Comparison of ENCODE assay signal across 15 cellular contexts in genomic region chr3:129106320-129106719, GRCh38. TPM values are rescaled to one million over a fixed set of nuclear protein-coding genes. Genes with fewer than 3 reads are reported as not detected.
DNase-seq lines count a peak whose midpoint lies in the region; ATAC-seq and TF ChIP-seq lines count a peak whose summit lies in the region.
"Had no signal": no experiment of that assay in that cellular context is flagged by ENCODE, and none has a peak within 500 bp of the region (broad histone marks: within the 10 kb centered on the region; RNA-seq: fewer than 3 reads in every experiment).

No MANE protein-coding gene starts in this region.

- ATAC-seq in Right ventricle myocardium inferior = peak; percentile 72
- ATAC-seq: effector memory CD8-positive, alpha-beta T cell had no signal

- H3K9me3 ChIP-seq in right atrium auricular region = no peaks in the 10 kb centered on the region
- no peaks in the 10 kb centered on the region for H3K9me3 ChIP-seq in SJCRH30 (replicated peaks)
- no peaks in the 10 kb centered on the region for H3K9me3 ChIP-seq in thyroid gland
- H3K9me3 ChIP-seq in tibial nerve = no peaks in the 10 kb centered on the region

- intact Hi-C loops in Right ventricle myocardium inferior (cut with DNase I) = no loop called here
- intact Hi-C loops in thyroid gland (cut with DNase I) = no loop called here
- intact Hi-C loops in head of caudate nucleus (cut with DNase I) = no loop called here

- no peaks in the 10 kb centered on the region for H3K27me3 ChIP-seq in right atrium auricular region
- no peaks in the 10 kb centered on the region for H3K27me3 ChIP-seq in SJCRH30
- H3K27me3 ChIP-seq in thyroid gland = no peaks in the 10 kb centered on the region
- H3K27me3 ChIP-seq in tibial nerve = no peaks in the 10 kb centered on the region

- DNase-seq in Right ventricle myocardium inferior (ENCODE audit: missing footprints) (no peak), right atrium auricular region (ENCODE audit: low spot score) (no peak), SJCRH30 (no peak), fibroblast of peridontal ligament (ENCODE audit: extremely low read depth) (peak; percentile 23), thyroid gland (peak; percentile 20 to 39), tibial nerve (ENCODE audit: low spot score in 2 of 2) (no peak), head of caudate nucleus (no peak), NCI-H1694 (lab: John Stamatoyannopoulos, UW) (no peak)
- DNase-seq: anterior cingulate cortex; effector memory CD8-positive, alpha-beta T cell; NCI-H446 had no signal

- WGBS in thyroid gland, 2 donors = 81 to 88% methylated on average over 5 of the region's 5 CpGs
- 78 to 91% methylated on average over 4 to 5 of the region's 5 CpGs for WGBS in tibial nerve, 2 donors

- H3K4me3 ChIP-seq in right atrium auricular region = no peak overlapping the region
- no peak overlapping the region for H3K4me3 ChIP-seq in SJCRH30
- no peak overlapping the region for H3K4me3 ChIP-seq in thyroid gland (replicated peaks in 1 of 3)
- H3K4me3 ChIP-seq in tibial nerve = no peak overlapping the region

- no peak for TF ChIP-seq POLR2A in thyroid gland (IDR thresholded peaks at IDR 0.05)
- no peak for TF ChIP-seq POLR2A in tibial nerve (IDR thresholded peaks at IDR 0.05)

- H3K27ac ChIP-seq in right atrium auricular region (no peak overlapping the region), SJCRH30 (peak overlapping the region; percentile 3; the same call in 1 of the 2 replicates), thyroid gland (peak overlapping the region in 1 of 3 donors; percentile 40), tibial nerve (no peak overlapping the region)

- no peak for TF ChIP-seq EP300 in tibial nerve (IDR thresholded peaks at IDR 0.05)

- TF ChIP-seq CTCF in right atrium auricular region (IDR thresholded peaks at IDR 0.05) = no peak
- no peak for TF ChIP-seq CTCF in thyroid gland (IDR thresholded peaks at IDR 0.05)
- no peak for TF ChIP-seq CTCF in tibial nerve (IDR thresholded peaks at IDR 0.05)

- peaks cover 7% of the 10 kb centered on the region for H3K36me3 ChIP-seq in right atrium auricular region
- no peaks in the 10 kb centered on the region for H3K36me3 ChIP-seq in SJCRH30
- H3K36me3 ChIP-seq in thyroid gland = no peaks in the 10 kb centered on the region
- H3K36me3 ChIP-seq in tibial nerve = peaks cover 0 to 52% (median 0%) of the 10 kb centered on the region in 3 donors

- H3K4me1 ChIP-seq in right atrium auricular region (peaks cover 0 to 9% of the 10 kb centered on the region in 2 donors), SJCRH30 (peaks cover 9% of the 10 kb centered on the region), thyroid gland (peaks cover 18 to 64% of the 10 kb centered on the region in 2 donors), tibial nerve (peaks cover 0 to 12% (median 0%) of the 10 kb centered on the region in 4 donors)

RNA-seq across cellular contexts. Expression of gene RAB43, which starts 15.3 kb away (rescaled TPM):
- total RNA-seq in Right ventricle myocardium inferior (3.4 TPM), right atrium auricular region (1 to 10 TPM; 5.3 to 8.2 TPM), thyroid gland (10 to 100 TPM; 22.8 to 34.4 (median 26.1) TPM), tibial nerve (10 to 100 TPM in 1 of 4 donors, 1 to 10 TPM in 3; 4.8 to 13.2 (median 8.6) TPM)
- total RNA-seq in SJCRH30 (2014; rRNA removed; shearing (Covaris generic)) = 2.5 and 2.9 TPM in 2 replicates

RNA-seq across cellular contexts. Expression of gene GP9, which starts 45.7 kb away (rescaled TPM):
- total RNA-seq in Right ventricle myocardium inferior = not detected
- total RNA-seq in right atrium auricular region = not detected
- total RNA-seq in SJCRH30 (2014; rRNA removed; shearing (Covaris generic)) = not detected in 2 replicates
- not detected for total RNA-seq in thyroid gland
- not detected for total RNA-seq in tibial nerve
- total RNA-seq: activated CD8-positive, alpha-beta memory T cell treated with anti-CD3 and anti-CD28 coated beads for 36 hours; LHCN-M2; skeletal muscle tissue; ureter had no signal

RNA-seq across cellular contexts. Expression of gene ISY1, which starts 54.5 kb away (rescaled TPM):
- total RNA-seq in Right ventricle myocardium inferior = 25.1 TPM
- 10 to 100 TPM; 14.3 to 19.6 TPM for total RNA-seq in right atrium auricular region
- total RNA-seq in SJCRH30 (2014; rRNA removed; shearing (Covaris generic)) = 45.4 and 48.8 TPM in 2 replicates
- 10 to 100 TPM; 15.8 to 31.8 (median 20.2) TPM for total RNA-seq in thyroid gland
- total RNA-seq in tibial nerve = 10 to 100 TPM in 3 of 4 donors, 1 to 10 TPM in 1; 9.8 to 20.9 (median 16.0) TPM

Comparison
In these comparisons a context has a peak if more than half of its experiments do, and no peak if none do; other contexts are left out.
1. DNase-seq: peak in fibroblast of peridontal ligament (single experiment) and thyroid gland (2 of 2); none in Right ventricle myocardium inferior (single experiment), right atrium auricular region (single experiment), SJCRH30 (0 of 2), tibial nerve (0 of 2), head of caudate nucleus (0 of 42) and NCI-H1694 (single experiment).